Comparison of ENCODE assay signal across 15 cellular contexts in the genomic region with DNA sequence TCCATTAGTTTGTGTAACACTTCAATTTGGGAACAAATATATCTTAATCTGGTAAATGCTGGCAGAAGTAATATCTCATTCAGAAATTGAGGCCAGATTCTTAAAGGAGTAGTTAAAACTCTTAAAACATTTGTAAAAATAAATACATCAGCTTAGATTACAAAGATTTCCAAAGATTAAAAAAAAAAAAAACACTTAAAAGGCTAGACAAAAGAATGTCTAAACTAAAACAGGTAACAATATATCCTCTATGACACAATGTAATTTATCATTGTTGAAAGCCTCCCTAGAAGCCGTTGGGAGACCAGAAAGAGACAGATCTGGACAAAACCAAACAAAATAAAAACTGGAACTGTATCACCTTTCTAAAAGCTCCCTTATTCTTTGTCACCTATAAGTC. TPM values are rescaled to one million over a fixed set of nuclear protein-coding genes. Genes with fewer than 3 reads are reported as not detected.
DNase-seq lines count a peak whose midpoint lies in the region; ATAC-seq and TF ChIP-seq lines count a peak whose summit lies in the region.
"Had no signal": no experiment of that assay in that cellular context is flagged by ENCODE, and none has a peak within 500 bp of the region (broad histone marks: within the 10 kb centered on the region; RNA-seq: fewer than 3 reads in every experiment).

No MANE protein-coding gene starts in this region.

- no peak overlapping the region for H3K4me3 Mint-ChIP-seq in neural progenitor cell
- H3K4me3 Mint-ChIP-seq: T-helper 1 cell treated with Interleukin-12 subunit alpha and Interleukin-12 subunit beta and Interleukin-4 antibody, amounts not matched to agents 30 μg/mL and 1 μg/mL, for 36 hours had no signal

- H3F3A ChIP-seq in neural progenitor cell (ENCODE audit: low read depth) = peaks cover 17% of the 10 kb centered on the region

- ATAC-seq in DND-41 (ENCODE audit: insufficient read depth, low read depth) (no peak), HG03280 (IDR thresholded peaks at IDR 0.05; ENCODE audit: unreplicated experiment) (no peak)

- H3K27me3 ChIP-seq in DND-41 (ENCODE audit: insufficient read depth, low read length, poor library complexity) (no peaks in the 10 kb centered on the region), KMS-11 (ENCODE audit: insufficient read depth, low read depth) (no peaks in the 10 kb centered on the region), duodenal mucosa (ENCODE audit: control insufficient read depth in 1 of 2, insufficient read depth in 2 of 2, low read length in 2 of 2) (no peaks in the 10 kb centered on the region), neural progenitor cell (no peaks in the 10 kb centered on the region)
- H3K27me3 ChIP-seq: adrenal gland had no signal

- H4K20me1 ChIP-seq in DND-41 (ENCODE audit: insufficient read depth, low read length) = peaks cover 50% of the 10 kb centered on the region
- H4K20me1 ChIP-seq in KMS-11 (ENCODE audit: insufficient read depth) = peaks cover 52% of the 10 kb centered on the region
- H4K20me1 ChIP-seq in neural progenitor cell (ENCODE audit: low read depth) = peaks cover 77% of the 10 kb centered on the region

- H3K36me3 ChIP-seq in DND-41 (ENCODE audit: insufficient read depth, low read length) (peaks cover 3% of the 10 kb centered on the region), KMS-11 (ENCODE audit: insufficient read depth) (no peaks in the 10 kb centered on the region), duodenal mucosa (ENCODE audit: control insufficient read depth in 1 of 2, insufficient read depth in 2 of 2, low read length in 2 of 2) (no peaks in the 10 kb centered on the region), neural progenitor cell (no peaks in the 10 kb centered on the region)
- H3K36me3 ChIP-seq: adrenal gland, prostate gland had no signal

- DNase-seq in DND-41 = no peak
- no peak for DNase-seq in neural progenitor cell (ENCODE audit: low spot score)
- DNase-seq in NCI-H524 treated with DMSO at 0.1 percent for 48 hours (lab: John Stamatoyannopoulos, UW) = no peak
- no peak for DNase-seq in stimulated activated CD4-positive, alpha-beta T cell treated with anti-CD3 and anti-CD28 coated beads, Interleukin-4, amount 100 ng/mL, for 24 hours
- DNase-seq in NCI-H146 (lab: John Stamatoyannopoulos, UW) = no peak
- DNase-seq: activated CD4-positive, alpha-beta T cell treated with anti-CD3 and anti-CD28 coated beads for 4 hours; head of caudate nucleus; NCI-H187 treated with DMSO at 0.1 percent for 48 hours had no signal

- peaks cover 7% of the 10 kb centered on the region for H3K27me3 Mint-ChIP-seq in neural progenitor cell (ENCODE audit: insufficient read depth, low read depth)

- H3K79me2 ChIP-seq in DND-41 (ENCODE audit: insufficient read depth, low read length) (peaks cover 93% of the 10 kb centered on the region), KMS-11 (ENCODE audit: insufficient read depth, low read depth) (peaks cover 84% of the 10 kb centered on the region), neural progenitor cell (ENCODE audit: low read depth) (peaks cover 84% of the 10 kb centered on the region)

- H3K27ac ChIP-seq in DND-41 (ENCODE audit: low read length) = no peak overlapping the region
- no peak overlapping the region for H3K27ac ChIP-seq in KMS-11
- no peak overlapping the region for H3K27ac ChIP-seq in duodenal mucosa (ENCODE audit: low read depth, low read length)
- no peak overlapping the region for H3K27ac ChIP-seq in neural progenitor cell
- H3K27ac ChIP-seq: adrenal gland, epithelial cell of prostate, prostate gland had no signal

- H3K4me1 ChIP-seq in DND-41 (ENCODE audit: insufficient read depth, low read length) = peaks cover 34% of the 10 kb centered on the region
- peaks cover 30% of the 10 kb centered on the region for H3K4me1 ChIP-seq in KMS-11 (ENCODE audit: low read depth, poor library complexity, severe bottlenecking)
- H3K4me1 ChIP-seq in duodenal mucosa (ENCODE audit: control insufficient read depth in 1 of 2, insufficient read depth in 2 of 2, low read length in 2 of 2) = peaks cover 29% of the 10 kb centered on the region in 2 donors
- peaks cover 23% of the 10 kb centered on the region for H3K4me1 ChIP-seq in neural progenitor cell
- H3K4me1 ChIP-seq: prostate gland had no signal

- peak overlapping the region in 1 of 2 experiments; percentile 21; a peak in 2 of 4 replicates for H3K4me3 ChIP-seq in DND-41 (ENCODE audit: low read depth in 1 of 2, low read length in 2 of 2)
- H3K4me3 ChIP-seq in KMS-11 (IDR thresholded peaks at IDR 0.05; ENCODE audit: insufficient read depth, low read depth, low read length) = no peak overlapping the region
- peak overlapping the region; percentile 11 to 32 for H3K4me3 ChIP-seq in duodenal mucosa (ENCODE audit: low read depth in 1 of 2, low read length in 2 of 2)
- H3K4me3 ChIP-seq in neural progenitor cell = peak overlapping the region; percentile 70
- H3K4me3 ChIP-seq: adrenal gland, prostate gland had no signal

- H3K27ac Mint-ChIP-seq in neural progenitor cell = no peak overlapping the region
- H3K27ac Mint-ChIP-seq: T-helper 1 cell treated with Interleukin-12 subunit alpha and Interleukin-12 subunit beta and Interleukin-4 antibody, amounts not matched to agents 30 μg/mL and 1 μg/mL, for 36 hours had no signal

- H3K36me3 Mint-ChIP-seq in neural progenitor cell = peaks cover 24% of the 10 kb centered on the region

- no peak for TF ChIP-seq CTCF in DND-41 (IDR thresholded peaks at IDR 0.05; ENCODE audit: borderline replicate concordance, extremely low read depth, low read length, poor library complexity, severe bottlenecking)
- TF ChIP-seq CTCF in KMS-11 (conservative IDR thresholded peaks at IDR 0.05; ENCODE audit: low read depth, low read length) = no peak
- TF ChIP-seq CTCF in neural progenitor cell (IDR thresholded peaks at IDR 0.05) = no peak

- H3K9me3 ChIP-seq in DND-41 (ENCODE audit: insufficient read depth, low read length, severe bottlenecking) = no peaks in the 10 kb centered on the region
- no peaks in the 10 kb centered on the region for H3K9me3 ChIP-seq in duodenal mucosa (ENCODE audit: control insufficient read depth in 1 of 2, low read length in 2 of 2)
- H3K9me3 ChIP-seq in neural progenitor cell (ENCODE audit: low read depth) = no peaks in the 10 kb centered on the region
- H3K9me3 ChIP-seq: adrenal gland, prostate gland had no signal

- H2AFZ ChIP-seq in DND-41 (ENCODE audit: low read depth, low read length) = no peak overlapping the region
- no peak overlapping the region for H2AFZ ChIP-seq in KMS-11 (ENCODE audit: low read depth)
- H2AFZ ChIP-seq in neural progenitor cell (replicated peaks) = no peak overlapping the region

- H3K9ac ChIP-seq in DND-41 (ENCODE audit: low read depth, low read length) (no peak overlapping the region), KMS-11 (no peak overlapping the region), duodenal mucosa (ENCODE audit: low read depth in 1 of 2, low read length in 2 of 2) (no peak overlapping the region), neural progenitor cell (no peak overlapping the region)

- peak overlapping the region; percentile 93 for H3K4me2 ChIP-seq in DND-41 (ENCODE audit: insufficient read depth, low read length)
- H3K4me2 ChIP-seq in KMS-11 = peak overlapping the region; percentile 98; the same call in 1 of the 2 replicates
- H3K4me2 ChIP-seq in neural progenitor cell = peak overlapping the region; percentile 93

- peaks cover 7% of the 10 kb centered on the region for H3K9me3 Mint-ChIP-seq in neural progenitor cell
- H3K9me3 Mint-ChIP-seq: T-helper 1 cell treated with Interleukin-12 subunit alpha and Interleukin-12 subunit beta and Interleukin-4 antibody, amounts not matched to agents 30 μg/mL and 1 μg/mL, for 36 hours had no signal

- peaks cover 21% of the 10 kb centered on the region for H3K4me1 Mint-ChIP-seq in neural progenitor cell

RNA-seq across cellular contexts. Expression of gene GPATCH8, which starts 3.5 kb away (rescaled TPM):
- total RNA-seq in neural progenitor cell (ENCODE audit: low replicate concordance) = 41.4 and 44.1 TPM in 2 replicates

RNA-seq across cellular contexts. Expression of gene FZD2, which starts 57.6 kb away (rescaled TPM):
- 56.6 and 188 TPM in 2 replicates for total RNA-seq in neural progenitor cell (ENCODE audit: low replicate concordance)
